ENCODE assay signal across 2 cellular contexts in the genomic region with DNA sequence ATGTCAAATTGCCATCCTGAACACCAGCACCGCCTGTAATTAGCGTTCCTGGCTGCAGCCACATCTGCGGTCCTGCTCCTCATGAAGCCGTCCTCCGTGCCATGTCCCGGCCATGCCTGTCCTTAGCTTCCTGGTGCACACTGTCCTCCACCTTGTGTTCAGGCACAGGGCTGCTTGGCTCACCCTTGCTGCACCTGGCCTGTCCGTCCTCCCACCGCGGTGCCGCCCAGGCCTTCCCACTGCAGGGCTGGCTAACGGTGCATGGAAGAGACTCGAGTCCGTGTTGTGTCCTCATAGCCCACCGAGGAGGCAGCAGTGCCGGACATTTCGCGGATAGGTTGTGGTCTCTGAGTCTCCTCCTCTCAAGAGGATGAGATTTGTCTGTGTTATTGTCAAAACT.
A peak's percentile ranks its signal among the peaks of the same experiment; 100 is the strongest.
TF ChIP-seq lines count a peak whose summit lies in the region.

No MANE protein-coding gene starts in this region.

TF ChIP-seq in HepG2, 621 proteins besides CTCF, POLR2A, EP300 and RAD21 (continued from another document):
- no peak for TF ChIP-seq ZNF674 (CRISPR knock-in tag; IDR thresholded peaks at IDR 0.05; ENCODE audit: low read depth)
- peak; percentile 57 for TF ChIP-seq RBM22 (optimal IDR thresholded peaks at IDR 0.05; ENCODE audit: low read length)
- TF ChIP-seq, protein P1, sequence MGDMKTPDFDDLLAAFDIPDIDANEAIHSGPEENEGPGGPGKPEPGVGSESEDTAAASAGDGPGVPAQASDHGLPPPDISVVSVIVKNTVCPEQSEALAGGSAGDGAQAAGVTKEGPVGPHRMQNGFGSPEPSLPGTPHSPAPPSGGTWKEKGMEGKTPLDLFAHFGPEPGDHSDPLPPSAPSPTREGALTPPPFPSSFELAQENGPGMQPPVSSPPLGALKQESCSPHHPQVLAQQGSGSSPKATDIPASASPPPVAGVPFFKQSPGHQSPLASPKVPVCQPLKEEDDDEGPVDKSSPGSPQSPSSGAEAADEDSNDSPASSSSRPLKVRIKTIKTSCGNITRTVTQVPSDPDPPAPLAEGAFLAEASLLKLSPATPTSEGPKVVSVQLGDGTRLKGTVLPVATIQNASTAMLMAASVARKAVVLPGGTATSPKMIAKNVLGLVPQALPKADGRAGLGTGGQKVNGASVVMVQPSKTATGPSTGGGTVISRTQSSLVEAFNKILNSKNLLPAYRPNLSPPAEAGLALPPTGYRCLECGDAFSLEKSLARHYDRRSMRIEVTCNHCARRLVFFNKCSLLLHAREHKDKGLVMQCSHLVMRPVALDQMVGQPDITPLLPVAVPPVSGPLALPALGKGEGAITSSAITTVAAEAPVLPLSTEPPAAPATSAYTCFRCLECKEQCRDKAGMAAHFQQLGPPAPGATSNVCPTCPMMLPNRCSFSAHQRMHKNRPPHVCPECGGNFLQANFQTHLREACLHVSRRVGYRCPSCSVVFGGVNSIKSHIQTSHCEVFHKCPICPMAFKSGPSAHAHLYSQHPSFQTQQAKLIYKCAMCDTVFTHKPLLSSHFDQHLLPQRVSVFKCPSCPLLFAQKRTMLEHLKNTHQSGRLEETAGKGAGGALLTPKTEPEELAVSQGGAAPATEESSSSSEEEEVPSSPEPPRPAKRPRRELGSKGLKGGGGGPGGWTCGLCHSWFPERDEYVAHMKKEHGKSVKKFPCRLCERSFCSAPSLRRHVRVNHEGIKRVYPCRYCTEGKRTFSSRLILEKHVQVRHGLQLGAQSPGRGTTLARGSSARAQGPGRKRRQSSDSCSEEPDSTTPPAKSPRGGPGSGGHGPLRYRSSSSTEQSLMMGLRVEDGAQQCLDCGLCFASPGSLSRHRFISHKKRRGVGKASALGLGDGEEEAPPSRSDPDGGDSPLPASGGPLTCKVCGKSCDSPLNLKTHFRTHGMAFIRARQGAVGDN (CRISPR knock-in tag; IDR thresholded peaks at IDR 0.05) = peak; percentile 18; the same call in 1 of the 2 replicates
- peak; percentile 49 for TF ChIP-seq AGO2 (optimal IDR thresholded peaks at IDR 0.05; ENCODE audit: low read depth, low read length)
- TF ChIP-seq, protein P2, sequence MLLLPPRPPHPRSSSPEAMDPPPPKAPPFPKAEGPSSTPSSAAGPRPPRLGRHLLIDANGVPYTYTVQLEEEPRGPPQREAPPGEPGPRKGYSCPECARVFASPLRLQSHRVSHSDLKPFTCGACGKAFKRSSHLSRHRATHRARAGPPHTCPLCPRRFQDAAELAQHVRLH (CRISPR knock-in tag; IDR thresholded peaks at IDR 0.05; ENCODE audit: borderline replicate concordance, low read depth) = no peak

TF ChIP-seq in WTC11, 78 proteins besides CTCF, POLR2A, EP300 and RAD21 (continued from another document):
- TF ChIP-seq, protein P3, sequence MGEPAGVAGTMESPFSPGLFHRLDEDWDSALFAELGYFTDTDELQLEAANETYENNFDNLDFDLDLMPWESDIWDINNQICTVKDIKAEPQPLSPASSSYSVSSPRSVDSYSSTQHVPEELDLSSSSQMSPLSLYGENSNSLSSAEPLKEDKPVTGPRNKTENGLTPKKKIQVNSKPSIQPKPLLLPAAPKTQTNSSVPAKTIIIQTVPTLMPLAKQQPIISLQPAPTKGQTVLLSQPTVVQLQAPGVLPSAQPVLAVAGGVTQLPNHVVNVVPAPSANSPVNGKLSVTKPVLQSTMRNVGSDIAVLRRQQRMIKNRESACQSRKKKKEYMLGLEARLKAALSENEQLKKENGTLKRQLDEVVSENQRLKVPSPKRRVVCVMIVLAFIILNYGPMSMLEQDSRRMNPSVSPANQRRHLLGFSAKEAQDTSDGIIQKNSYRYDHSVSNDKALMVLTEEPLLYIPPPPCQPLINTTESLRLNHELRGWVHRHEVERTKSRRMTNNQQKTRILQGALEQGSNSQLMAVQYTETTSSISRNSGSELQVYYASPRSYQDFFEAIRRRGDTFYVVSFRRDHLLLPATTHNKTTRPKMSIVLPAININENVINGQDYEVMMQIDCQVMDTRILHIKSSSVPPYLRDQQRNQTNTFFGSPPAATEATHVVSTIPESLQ (CRISPR knock-in tag; IDR thresholded peaks at IDR 0.05) = no peak
- no peak for TF ChIP-seq NFE2L1 (CRISPR knock-in tag; IDR thresholded peaks at IDR 0.05)
- TF ChIP-seq, protein P4, sequence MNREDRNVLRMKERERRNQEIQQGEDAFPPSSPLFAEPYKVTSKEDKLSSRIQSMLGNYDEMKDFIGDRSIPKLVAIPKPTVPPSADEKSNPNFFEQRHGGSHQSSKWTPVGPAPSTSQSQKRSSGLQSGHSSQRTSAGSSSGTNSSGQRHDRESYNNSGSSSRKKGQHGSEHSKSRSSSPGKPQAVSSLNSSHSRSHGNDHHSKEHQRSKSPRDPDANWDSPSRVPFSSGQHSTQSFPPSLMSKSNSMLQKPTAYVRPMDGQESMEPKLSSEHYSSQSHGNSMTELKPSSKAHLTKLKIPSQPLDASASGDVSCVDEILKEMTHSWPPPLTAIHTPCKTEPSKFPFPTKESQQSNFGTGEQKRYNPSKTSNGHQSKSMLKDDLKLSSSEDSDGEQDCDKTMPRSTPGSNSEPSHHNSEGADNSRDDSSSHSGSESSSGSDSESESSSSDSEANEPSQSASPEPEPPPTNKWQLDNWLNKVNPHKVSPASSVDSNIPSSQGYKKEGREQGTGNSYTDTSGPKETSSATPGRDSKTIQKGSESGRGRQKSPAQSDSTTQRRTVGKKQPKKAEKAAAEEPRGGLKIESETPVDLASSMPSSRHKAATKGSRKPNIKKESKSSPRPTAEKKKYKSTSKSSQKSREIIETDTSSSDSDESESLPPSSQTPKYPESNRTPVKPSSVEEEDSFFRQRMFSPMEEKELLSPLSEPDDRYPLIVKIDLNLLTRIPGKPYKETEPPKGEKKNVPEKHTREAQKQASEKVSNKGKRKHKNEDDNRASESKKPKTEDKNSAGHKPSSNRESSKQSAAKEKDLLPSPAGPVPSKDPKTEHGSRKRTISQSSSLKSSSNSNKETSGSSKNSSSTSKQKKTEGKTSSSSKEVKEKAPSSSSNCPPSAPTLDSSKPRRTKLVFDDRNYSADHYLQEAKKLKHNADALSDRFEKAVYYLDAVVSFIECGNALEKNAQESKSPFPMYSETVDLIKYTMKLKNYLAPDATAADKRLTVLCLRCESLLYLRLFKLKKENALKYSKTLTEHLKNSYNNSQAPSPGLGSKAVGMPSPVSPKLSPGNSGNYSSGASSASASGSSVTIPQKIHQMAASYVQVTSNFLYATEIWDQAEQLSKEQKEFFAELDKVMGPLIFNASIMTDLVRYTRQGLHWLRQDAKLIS (CRISPR knock-in tag; IDR thresholded peaks at IDR 0.05; ENCODE audit: borderline replicate concordance) = no peak
- TF ChIP-seq, protein P5, sequence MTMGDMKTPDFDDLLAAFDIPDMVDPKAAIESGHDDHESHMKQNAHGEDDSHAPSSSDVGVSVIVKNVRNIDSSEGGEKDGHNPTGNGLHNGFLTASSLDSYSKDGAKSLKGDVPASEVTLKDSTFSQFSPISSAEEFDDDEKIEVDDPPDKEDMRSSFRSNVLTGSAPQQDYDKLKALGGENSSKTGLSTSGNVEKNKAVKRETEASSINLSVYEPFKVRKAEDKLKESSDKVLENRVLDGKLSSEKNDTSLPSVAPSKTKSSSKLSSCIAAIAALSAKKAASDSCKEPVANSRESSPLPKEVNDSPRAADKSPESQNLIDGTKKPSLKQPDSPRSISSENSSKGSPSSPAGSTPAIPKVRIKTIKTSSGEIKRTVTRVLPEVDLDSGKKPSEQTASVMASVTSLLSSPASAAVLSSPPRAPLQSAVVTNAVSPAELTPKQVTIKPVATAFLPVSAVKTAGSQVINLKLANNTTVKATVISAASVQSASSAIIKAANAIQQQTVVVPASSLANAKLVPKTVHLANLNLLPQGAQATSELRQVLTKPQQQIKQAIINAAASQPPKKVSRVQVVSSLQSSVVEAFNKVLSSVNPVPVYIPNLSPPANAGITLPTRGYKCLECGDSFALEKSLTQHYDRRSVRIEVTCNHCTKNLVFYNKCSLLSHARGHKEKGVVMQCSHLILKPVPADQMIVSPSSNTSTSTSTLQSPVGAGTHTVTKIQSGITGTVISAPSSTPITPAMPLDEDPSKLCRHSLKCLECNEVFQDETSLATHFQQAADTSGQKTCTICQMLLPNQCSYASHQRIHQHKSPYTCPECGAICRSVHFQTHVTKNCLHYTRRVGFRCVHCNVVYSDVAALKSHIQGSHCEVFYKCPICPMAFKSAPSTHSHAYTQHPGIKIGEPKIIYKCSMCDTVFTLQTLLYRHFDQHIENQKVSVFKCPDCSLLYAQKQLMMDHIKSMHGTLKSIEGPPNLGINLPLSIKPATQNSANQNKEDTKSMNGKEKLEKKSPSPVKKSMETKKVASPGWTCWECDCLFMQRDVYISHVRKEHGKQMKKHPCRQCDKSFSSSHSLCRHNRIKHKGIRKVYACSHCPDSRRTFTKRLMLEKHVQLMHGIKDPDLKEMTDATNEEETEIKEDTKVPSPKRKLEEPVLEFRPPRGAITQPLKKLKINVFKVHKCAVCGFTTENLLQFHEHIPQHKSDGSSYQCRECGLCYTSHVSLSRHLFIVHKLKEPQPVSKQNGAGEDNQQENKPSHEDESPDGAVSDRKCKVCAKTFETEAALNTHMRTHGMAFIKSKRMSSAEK (CRISPR knock-in tag; IDR thresholded peaks at IDR 0.05; ENCODE audit: borderline replicate concordance) = no peak
